8 cellular contexts compared by ENCODE assay signal in the genomic region with DNA sequence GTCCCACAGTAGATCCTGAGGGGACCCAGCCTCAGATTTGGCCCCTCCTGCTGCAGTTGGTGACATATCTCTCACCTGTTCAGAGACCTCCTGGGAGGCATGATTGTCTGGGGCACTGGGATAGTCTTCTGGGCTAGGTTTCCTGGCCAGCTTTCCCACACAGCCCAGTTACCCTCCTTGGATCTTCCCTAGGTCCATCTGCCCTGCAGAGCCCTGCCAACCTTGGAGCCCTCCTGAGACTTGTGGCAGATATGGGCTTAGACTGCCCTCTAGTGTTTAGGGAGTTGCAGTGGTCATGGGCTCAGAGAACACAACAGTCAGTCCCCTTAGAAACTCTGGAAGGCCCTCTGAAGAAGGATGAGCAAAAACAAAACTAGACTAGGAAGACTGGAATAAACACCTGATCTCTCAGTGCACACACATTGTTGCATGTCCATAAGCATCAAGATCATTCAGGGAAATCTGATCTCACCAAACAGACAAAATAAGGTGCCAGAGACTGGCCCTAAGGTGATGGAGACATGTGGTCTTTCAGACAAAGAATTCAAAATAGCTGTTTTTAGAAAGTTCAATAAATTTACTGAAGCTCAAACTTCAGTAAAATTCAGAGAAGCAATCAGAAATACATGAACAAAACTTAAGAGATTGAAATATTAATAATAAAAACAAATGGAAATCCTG.
DNase-seq lines count a peak whose midpoint lies in the region; ATAC-seq and TF ChIP-seq lines count a peak whose summit lies in the region.

No MANE protein-coding gene starts in this region.

- DNase-seq in EL (peak; percentile 61), PC-9 (peak in 1 of 2 experiments; percentile 17), fibroblast of gingiva (ENCODE audit: low read depth) (peak; percentile 10), testis (peak; percentile 53), esophagus squamous epithelium (lab: John Stamatoyannopoulos, UW) (no peak)
- no peak for DNase-seq in stimulated activated CD4-positive, alpha-beta T cell treated with anti-CD3 and anti-CD28 coated beads, Interleukin-4, amount 100 ng/mL, for 1 hour

- intact Hi-C loops in PC-9 (cut with micrococcal nuclease; ENCODE audit: unreplicated experiment) (loop anchor here (10.0 kb wide), 1 partner anchor 273 kb away; no protein-coding TSS in a partner anchor), testis (cut with DNase I; ENCODE audit: low total_unique reads) (no loop called here), esophagus squamous epithelium (cut with DNase I) (no loop called here)

- POLR2A ChIA-PET in PC-9 (lab: Charles Lee; ENCODE audit: unreplicated experiment), result no interaction called here

- H3K27ac ChIP-seq in PC-9, result no peak overlapping the region
- no peak overlapping the region for H3K27ac ChIP-seq in testis
- no peak overlapping the region for H3K27ac ChIP-seq in esophagus squamous epithelium

- TF ChIP-seq POLR2A in testis (IDR thresholded peaks at IDR 0.05) (no peak), esophagus squamous epithelium (IDR thresholded peaks at IDR 0.05) (no peak)

- peak; percentile 63 for TF ChIP-seq CTCF in PC-9 (conservative IDR thresholded peaks at IDR 0.05)
- peak in 2 of 3 experiments; percentile 15 to 23 for TF ChIP-seq CTCF in testis (IDR thresholded peaks at IDR 0.05)
- TF ChIP-seq CTCF in esophagus squamous epithelium (IDR thresholded peaks at IDR 0.05), result peak in 2 of 6 experiments; percentile 14 to 31

- no peaks in the 10 kb centered on the region for H3F3A ChIP-seq in PC-9 (ENCODE audit: insufficient read depth, low read depth)

- H3K4me1 ChIP-seq in PC-9 (replicated peaks; ENCODE audit: insufficient read depth), result no peaks in the 10 kb centered on the region
- no peaks in the 10 kb centered on the region for H3K4me1 ChIP-seq in testis
- H3K4me1 ChIP-seq in esophagus squamous epithelium, result no peaks in the 10 kb centered on the region

- no peak overlapping the region for H2AFZ ChIP-seq in PC-9

- no peaks in the 10 kb centered on the region for H3K79me2 ChIP-seq in PC-9 (ENCODE audit: low read depth)

- no peaks in the 10 kb centered on the region for H3K27me3 ChIP-seq in PC-9 (ENCODE audit: insufficient read depth, low read depth)
- H3K27me3 ChIP-seq in testis, result no peaks in the 10 kb centered on the region
- H3K27me3 ChIP-seq in esophagus squamous epithelium, result no peaks in the 10 kb centered on the region

- no peak overlapping the region for H3K4me2 ChIP-seq in PC-9

- ATAC-seq in GM19372 (IDR thresholded peaks at IDR 0.05; ENCODE audit: low read depth, unreplicated experiment), result peak; percentile 72
- peak; percentile 96 for ATAC-seq in HG03139 (IDR thresholded peaks at IDR 0.05; ENCODE audit: unreplicated experiment)

- H4K20me1 ChIP-seq in PC-9 (ENCODE audit: insufficient read depth), result no peaks in the 10 kb centered on the region

- H3K36me3 ChIP-seq in PC-9 (ENCODE audit: low read depth) (no peaks in the 10 kb centered on the region), testis (ENCODE audit: low read depth, missing control alignments) (no peaks in the 10 kb centered on the region), esophagus squamous epithelium (no peaks in the 10 kb centered on the region)

- H3K4me3 ChIP-seq in PC-9 (no peak overlapping the region), testis (no peak overlapping the region), esophagus squamous epithelium (no peak overlapping the region)

- BruUV-seq in PC-9 (replicated peaks; lab: Mats Ljungman, UMichigan), result no TSS peak

- CTCF ChIA-PET in PC-9 (lab: Charles Lee), result no interaction called here

- H3K9me3 ChIP-seq in PC-9 (ENCODE audit: insufficient read depth, low read depth) (no peaks in the 10 kb centered on the region), testis (no peaks in the 10 kb centered on the region), esophagus squamous epithelium (no peaks in the 10 kb centered on the region)

- no peaks in the 10 kb centered on the region for H3K9me2 ChIP-seq in PC-9 (ENCODE audit: insufficient read depth)

Comparison
In these comparisons a context has a peak if more than half of its experiments do, and no peak if none do; other contexts are left out.
1. DNase-seq: peak in EL (single experiment), fibroblast of gingiva (single experiment) and testis (single experiment); none in esophagus squamous epithelium (single experiment) and stimulated activated CD4-positive, alpha-beta T cell treated with anti-CD3 and anti-CD28 coated beads, Interleukin-4, amount 100 ng/mL, for 1 hour (single experiment).